Comparison of ENCODE assay signal across 12 cellular contexts in genomic region chr22:23910496-23911190, GRCh38. TPM values are rescaled to one million over a fixed set of nuclear protein-coding genes. Genes with fewer than 3 reads are reported as not detected.
"Had no signal": no experiment of that assay in that cellular context is flagged by ENCODE, and none has a peak within 500 bp of the region (broad histone marks: within the 10 kb centered on the region; RNA-seq: fewer than 3 reads in every experiment).

No MANE protein-coding gene starts in this region.

- H3K36me3 ChIP-seq: esophagus squamous epithelium, heart left ventricle had no signal

- H3K9me3 ChIP-seq: esophagus squamous epithelium, heart left ventricle had no signal

- H3K9me3 Mint-ChIP-seq: activated CD4-positive, alpha-beta memory T cell treated with anti-CD3 and anti-CD28 coated beads for 36 hours; activated naive CD8-positive, alpha-beta T cell treated with anti-CD3 and anti-CD28 coated beads, Interleukin-2, amount 50 U/mL, for 24 hours; memory B cell; T-helper 2 cell treated with Interferon-gamma antibody and Interleukin-4, amounts not matched to agents 5 μg/mL and 100 μg/mL, for 36 hours had no signal

- DNase-seq: activated CD4-positive, alpha-beta memory T cell treated with anti-CD3 and anti-CD28 coated beads for 36 hours; activated naive CD4-positive, alpha-beta T cell treated with Interleukin-2 at 50 U/mL for 16 hours; activated naive CD8-positive, alpha-beta T cell treated with anti-CD3 and anti-CD28 coated beads, Interleukin-2, amount 50 U/mL, for 24 hours; dorsolateral prefrontal cortex; esophagus squamous epithelium; foreskin fibroblast; heart left ventricle; nephron progenitor cell; stimulated activated CD4-positive, alpha-beta T cell treated with anti-CD3 and anti-CD28 coated beads, Interleukin-4, amount 100 ng/mL, for 24 hours had no signal

- H3K4me3 Mint-ChIP-seq: activated CD4-positive, alpha-beta memory T cell treated with anti-CD3 and anti-CD28 coated beads for 36 hours; activated naive CD8-positive, alpha-beta T cell treated with anti-CD3 and anti-CD28 coated beads, Interleukin-2, amount 50 U/mL, for 24 hours; memory B cell; T-helper 2 cell treated with Interferon-gamma antibody and Interleukin-4, amounts not matched to agents 5 μg/mL and 100 μg/mL, for 36 hours had no signal

- H3K27ac Mint-ChIP-seq: activated CD4-positive, alpha-beta memory T cell treated with anti-CD3 and anti-CD28 coated beads for 36 hours; activated naive CD8-positive, alpha-beta T cell treated with anti-CD3 and anti-CD28 coated beads, Interleukin-2, amount 50 U/mL, for 24 hours; memory B cell; nephron progenitor cell; T-helper 2 cell treated with Interferon-gamma antibody and Interleukin-4, amounts not matched to agents 5 μg/mL and 100 μg/mL, for 36 hours had no signal

- H3K4me3 ChIP-seq: dorsolateral prefrontal cortex, esophagus squamous epithelium, heart left ventricle had no signal

- H3K36me3 Mint-ChIP-seq: activated CD4-positive, alpha-beta memory T cell treated with anti-CD3 and anti-CD28 coated beads for 36 hours; memory B cell had no signal

- H3K27me3 ChIP-seq: dorsolateral prefrontal cortex, esophagus squamous epithelium, heart left ventricle had no signal

- H3K27me3 Mint-ChIP-seq: activated CD4-positive, alpha-beta memory T cell treated with anti-CD3 and anti-CD28 coated beads for 36 hours; memory B cell had no signal

RNA-seq across cellular contexts. Expression of gene GSTT2B, which starts 50.4 kb away (rescaled TPM):
- total RNA-seq: osteocyte had no signal

RNA-seq across cellular contexts. Expression of gene DDTL, which starts 56.0 kb away (rescaled TPM):
- total RNA-seq: osteocyte had no signal
